25 cellular contexts compared by ENCODE assay signal in the genomic region with DNA sequence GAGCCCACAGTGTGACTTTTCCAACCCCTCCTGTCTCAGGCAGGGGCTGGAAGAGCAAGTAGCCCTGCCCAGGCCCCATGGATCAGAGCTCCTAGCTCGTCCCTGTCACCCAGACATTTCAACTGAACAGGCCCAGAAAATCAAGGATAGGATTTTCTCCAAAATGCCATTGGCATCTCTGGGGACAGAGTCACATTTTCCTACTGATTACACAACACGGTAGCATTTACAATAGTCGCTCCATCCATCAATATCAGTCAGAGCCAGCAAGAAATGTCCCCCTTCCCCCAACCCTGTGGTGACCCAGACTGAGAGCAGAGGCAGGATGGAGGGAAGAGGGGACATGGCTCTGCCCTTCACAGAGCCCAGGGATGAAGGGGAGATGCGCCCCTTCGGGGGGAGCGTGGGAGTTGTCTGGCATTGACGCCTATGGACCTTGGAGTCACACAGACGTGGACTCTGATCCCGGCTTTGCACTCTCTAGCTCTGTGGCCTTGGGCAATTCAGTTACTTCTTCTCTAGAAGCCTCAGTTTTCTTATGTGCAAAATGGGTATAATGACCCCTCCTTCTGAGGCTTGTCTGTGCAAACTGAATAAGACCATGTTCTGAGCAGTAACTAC.
DNase-seq lines count a peak whose midpoint lies in the region; ATAC-seq, FAIRE-seq and TF ChIP-seq lines count a peak whose summit lies in the region.
"Had no signal": no experiment of that assay in that cellular context is flagged by ENCODE, and none has a peak within 500 bp of the region (broad histone marks: within the 10 kb centered on the region; RNA-seq: fewer than 3 reads in every experiment).

No MANE protein-coding gene starts in this region.

- H3K36me3 ChIP-seq in HepG2 (replicated peaks in 1 of 2; ENCODE audit: control insufficient read depth in 1 of 2, insufficient read depth in 2 of 2, low read length in 2 of 2) (no peaks in the 10 kb centered on the region), left lung (no peaks in the 10 kb centered on the region)
- H3K36me3 ChIP-seq: BE2C; BLaER1 treated with 17β-estradiol and CSF1 and Interleukin-3, amounts not matched to agents 10 nM and 100 nM had no signal

- 10% methylated on average over 9 of the region's 9 CpGs for WGBS in HepG2 (ENCODE audit: low lambda C conversion rate)

- TF ChIP-seq CTCF in HepG2 (CRISPR knock-in tag; IDR thresholded peaks at IDR 0.05) = no peak
- TF ChIP-seq CTCF in type B pancreatic cell (conservative IDR thresholded peaks at IDR 0.05) = no peak
- TF ChIP-seq CTCF in left lung (IDR thresholded peaks at IDR 0.05) = no peak

- peak; percentile 43 for DNase-seq in activated CD8-positive, alpha-beta memory T cell treated with anti-CD3 and anti-CD28 coated beads, Interleukin-2, amount 50 U/mL, for 48 hours
- no peak for DNase-seq in activated CD8-positive, alpha-beta memory T cell treated with anti-CD3 and anti-CD28 coated beads, Interleukin-2, amount 50 U/mL, for 4 hours
- no peak for DNase-seq in HepG2 (ENCODE audit: low spot score)
- peak; percentile 37 for DNase-seq in type B pancreatic cell (ENCODE audit: extremely low spot score, unreplicated experiment)
- no peak for DNase-seq in left lung
- no peak for DNase-seq in GF-D8 (lab: John Stamatoyannopoulos, UW)
- DNase-seq: 8988T; ACHN; AML-193; BE2C; CD4-positive, alpha-beta T cell; CD8-positive, alpha-beta memory T cell; DMS 273 treated with DMSO at 0.1 percent for 48 hours; DMS79; EL; GDM1; H9 had no signal

- H3K27me3 Mint-ChIP-seq in type B pancreatic cell = peaks cover 90% of the 10 kb centered on the region

- POLR2A ChIA-PET in HepG2 (lab: Yijun Ruan, JAX) = no interaction called here

- H3K9me3 ChIP-seq in HepG2 (ENCODE audit: low read length) = no peaks in the 10 kb centered on the region
- H3K9me3 ChIP-seq in left lung = no peaks in the 10 kb centered on the region
- H3K9me3 ChIP-seq: A549; BE2C; BLaER1 treated with 17β-estradiol and CSF1 and Interleukin-3, amounts not matched to agents 10 nM and 100 nM had no signal

- H3K4me3 Mint-ChIP-seq in type B pancreatic cell = no peak overlapping the region
- H3K4me3 Mint-ChIP-seq: CD4-positive, alpha-beta T cell; GM23338 had no signal

- H3K79me2 ChIP-seq in HepG2 (ENCODE audit: insufficient read depth, low read length) = no peaks in the 10 kb centered on the region

- H3K4me3 ChIP-seq in HepG2 (replicated peaks in 1 of 3; ENCODE audit: insufficient read depth in 1 of 3, low read depth in 2 of 3, low read length in 3 of 3) = no peak overlapping the region
- H3K4me3 ChIP-seq in left lung = no peak overlapping the region
- H3K4me3 ChIP-seq: A549; BLaER1 treated with 17β-estradiol and CSF1 and Interleukin-3, amounts not matched to agents 10 nM and 100 nM; GM23338 had no signal

- no peaks in the 10 kb centered on the region for H3K36me3 Mint-ChIP-seq in type B pancreatic cell
- H3K36me3 Mint-ChIP-seq: CD14-positive monocyte; CD8-positive, alpha-beta memory T cell had no signal

- no peak overlapping the region for H3K9ac ChIP-seq in HepG2 (ENCODE audit: insufficient read depth, low read depth, low read length)
- H3K9ac ChIP-seq: BLaER1 treated with 17β-estradiol and CSF1 and Interleukin-3, amounts not matched to agents 10 nM and 100 nM had no signal

- no TSS peak for BruUV-seq in HepG2 (replicated peaks; lab: Mats Ljungman, UMichigan)

- H3K4me1 Mint-ChIP-seq in type B pancreatic cell (ENCODE audit: unreplicated experiment) = peaks cover 9% of the 10 kb centered on the region

- H3K27ac Mint-ChIP-seq in type B pancreatic cell = no peak overlapping the region
- H3K27ac Mint-ChIP-seq: CD14-positive monocyte; CD4-positive, alpha-beta T cell; CD8-positive, alpha-beta memory T cell; GM23338 had no signal

- H3K9me3 Mint-ChIP-seq in type B pancreatic cell = no peaks in the 10 kb centered on the region
- H3K9me3 Mint-ChIP-seq: CD4-positive, alpha-beta T cell; CD8-positive, alpha-beta memory T cell; GM23338; H9 had no signal

- H4K20me1 ChIP-seq in HepG2 (ENCODE audit: insufficient read depth, low read length) = no peaks in the 10 kb centered on the region

- no peak for TF ChIP-seq RAD21 in HepG2 (CRISPR knock-in tag; IDR thresholded peaks at IDR 0.05)

- CTCF ChIA-PET in HepG2 (lab: Yijun Ruan, JAX; ENCODE audit: low intra/inter-chr PET ratio, low total read pairs) = no interaction called here

- H3K27me3 ChIP-seq in HepG2 (ENCODE audit: control insufficient read depth in 1 of 2, insufficient read depth in 2 of 2, low read length in 2 of 2) = peaks cover 13 to 58% of the 10 kb centered on the region in 2 experiments
- H3K27me3 ChIP-seq in left lung = peaks cover 36 to 97% of the 10 kb centered on the region in 2 donors

- no peak for TF ChIP-seq EP300 in HepG2 (IDR thresholded peaks at IDR 0.05; ENCODE audit: low read depth in 2 of 2, low read length in 2 of 2)
- no peak for TF ChIP-seq EP300 in HepG2 (CRISPR knock-in tag; IDR thresholded peaks at IDR 0.05; ENCODE audit: borderline replicate concordance)

- intact Hi-C loops in HepG2 (cut with micrococcal nuclease; ENCODE audit: unreplicated experiment) = no loop called here
- intact Hi-C loops in left lung (cut with DNase I) = loop anchor here in 1 of 2 donors (5.0 kb wide), 2 partner anchors 181 to 276 kb away; a partner anchor contains a TSS

- no peak overlapping the region for H2AFZ ChIP-seq in HepG2 (ENCODE audit: low read length)
- H2AFZ ChIP-seq: GM23338 had no signal

- H3K27ac ChIP-seq in HepG2 (ENCODE audit: extremely low read length, insufficient read depth, low read length) (no peak overlapping the region), left lung (no peak overlapping the region)
- H3K27ac ChIP-seq: A549; BLaER1 treated with 17β-estradiol and CSF1 and Interleukin-3, amounts not matched to agents 10 nM and 100 nM had no signal

- no peak overlapping the region for H3K4me2 ChIP-seq in HepG2 (ENCODE audit: low read depth, low read length)
- H3K4me2 ChIP-seq: A549; BLaER1 treated with 17β-estradiol and CSF1 and Interleukin-3, amounts not matched to agents 10 nM and 100 nM; GM23338 had no signal

- in situ Hi-C loops in HepG2 (cut with HindIII; ENCODE audit: extremely low pct_ligation_motif_present, low pct_unique_long_range_greater_than_20kb) = loop anchor here (5.0 to 25.0 kb wide), 3 partner anchors 186 to 526 kb away; a partner anchor contains a TSS

- FAIRE-seq in HepG2 (lab: Jason Lieb, UNC) = no peak
- FAIRE-seq: A549, D721Med, GM12891, GM18507 had no signal

- H3K4me1 ChIP-seq in HepG2 (ENCODE audit: insufficient read depth, low read length) (peaks cover 20% of the 10 kb centered on the region), left lung (peaks cover 0 to 20% of the 10 kb centered on the region in 2 donors)
- H3K4me1 ChIP-seq: BE2C had no signal

- ATAC-seq in HepG2 (no peak), left lung (no peak)
- ATAC-seq: A549, GM23338, HCT116 had no signal

- TF ChIP-seq POLR2A in HepG2 (IDR thresholded peaks at IDR 0.05; ENCODE audit: insufficient read depth in 1 of 2, low read depth in 2 of 2, low read length in 2 of 2) = no peak

TF ChIP-seq in HepG2, 621 proteins besides CTCF, POLR2A, EP300 and RAD21:
- no peak for TF ChIP-seq ZFP41 (CRISPR knock-in tag; IDR thresholded peaks at IDR 0.05; ENCODE audit: borderline replicate concordance)
- TF ChIP-seq PRMT3 (CRISPR knock-in tag; IDR thresholded peaks at IDR 0.05; ENCODE audit: borderline replicate concordance, low read depth) = no peak
- no peak for TF ChIP-seq ZNF354B (CRISPR knock-in tag; IDR thresholded peaks at IDR 0.05)
- TF ChIP-seq, protein P1, sequence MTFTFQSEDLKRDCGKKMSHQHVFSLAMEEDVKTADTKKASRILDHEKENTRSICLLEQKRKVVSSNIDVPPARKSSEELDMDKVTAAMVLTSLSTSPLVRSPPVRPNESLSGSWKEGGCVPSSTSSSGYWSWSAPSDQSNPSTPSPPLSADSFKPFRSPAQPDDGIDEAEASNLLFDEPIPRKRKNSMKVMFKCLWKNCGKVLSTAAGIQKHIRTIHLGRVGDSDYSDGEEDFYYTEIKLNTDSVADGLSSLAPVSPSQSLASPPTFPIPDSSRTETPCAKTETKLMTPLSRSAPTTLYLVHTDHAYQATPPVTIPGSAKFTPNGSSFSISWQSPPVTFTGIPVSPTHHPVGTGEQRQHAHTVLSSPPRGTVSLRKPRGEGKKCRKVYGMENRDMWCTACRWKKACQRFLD (CRISPR knock-in tag; IDR thresholded peaks at IDR 0.05; ENCODE audit: borderline replicate concordance) = no peak
- peak; percentile 49; the same call in 1 of the 2 replicates for TF ChIP-seq ZNF629 (CRISPR knock-in tag; conservative IDR thresholded peaks at IDR 0.05)
TF ChIP-seq in HepG2: peak in this region for 1.

Comparison
In these comparisons a context has a peak if more than half of its experiments do, and no peak if none do; other contexts are left out.
1. DNase-seq: peak in activated CD8-positive, alpha-beta memory T cell treated with anti-CD3 and anti-CD28 coated beads, Interleukin-2, amount 50 U/mL, for 48 hours (single experiment) and type B pancreatic cell (single experiment); none in activated CD8-positive, alpha-beta memory T cell treated with anti-CD3 and anti-CD28 coated beads, Interleukin-2, amount 50 U/mL, for 4 hours (single experiment), HepG2 (single experiment), left lung (0 of 2) and GF-D8 (single experiment).